In the genomic region with DNA sequence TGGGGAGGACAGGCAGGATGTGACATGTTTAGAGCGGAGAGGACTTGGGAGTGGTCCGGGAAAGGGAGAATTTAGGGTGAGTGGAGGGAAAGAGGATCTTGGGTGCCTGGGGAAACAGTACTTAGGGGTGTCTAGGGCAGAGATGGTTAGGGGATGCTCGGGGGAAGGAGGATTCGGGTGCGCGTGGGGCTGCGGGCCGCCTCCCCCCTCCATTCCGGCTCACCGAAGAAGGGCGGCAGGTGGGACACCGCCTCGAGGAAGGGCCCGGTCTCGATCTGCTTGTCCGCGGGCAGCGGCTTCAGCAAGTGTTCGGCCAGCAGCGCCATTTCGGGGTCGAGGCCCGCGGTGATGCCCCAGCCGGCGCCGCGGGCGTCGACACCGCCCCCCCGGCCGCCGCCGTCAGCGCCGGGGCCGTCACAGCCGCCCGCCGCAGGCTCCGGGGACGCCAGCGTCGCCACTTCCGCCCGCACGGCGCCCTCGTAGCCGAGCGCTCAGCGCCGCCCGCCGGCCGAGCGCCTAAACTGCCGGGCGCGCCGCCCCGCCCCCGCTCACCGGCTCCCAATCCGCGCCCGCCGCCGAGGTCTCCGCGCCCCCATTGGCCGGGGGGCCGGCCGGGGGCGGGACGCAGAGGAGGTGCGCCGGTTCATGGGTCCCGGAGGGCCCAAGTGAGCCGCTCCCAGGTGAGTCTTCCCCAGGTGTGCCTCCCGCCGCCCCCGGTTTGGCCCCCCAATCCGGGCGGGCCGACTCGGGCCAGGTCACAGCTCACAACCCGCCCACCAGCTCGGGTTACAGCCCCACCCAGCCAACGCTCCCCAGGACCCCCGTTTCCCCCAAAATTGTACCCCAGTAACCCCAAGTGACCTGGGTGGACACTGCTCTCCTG, we compare ENCODE assay signal across 8 cellular contexts. TPM values are rescaled to one million over a fixed set of nuclear protein-coding genes. Genes with fewer than 3 reads are reported as not detected.
A peak's percentile ranks its signal among the peaks of the same experiment; 100 is the strongest.
DNase-seq lines count a peak whose midpoint lies in the region; ATAC-seq, FAIRE-seq and TF ChIP-seq lines count a peak whose summit lies in the region.

A gene with protein sequence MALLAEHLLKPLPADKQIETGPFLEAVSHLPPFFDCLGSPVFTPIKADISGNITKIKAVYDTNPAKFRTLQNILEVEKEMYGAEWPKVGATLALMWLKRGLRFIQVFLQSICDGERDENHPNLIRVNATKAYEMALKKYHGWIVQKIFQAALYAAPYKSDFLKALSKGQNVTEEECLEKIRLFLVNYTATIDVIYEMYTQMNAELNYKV (minus strand): TSS at position 493 of the 883 bp plus-strand sequence. CDS start 167 bp downstream, at position 326.

- FAIRE-seq in kidney (lab: Jason Lieb, UNC): no peak

- no peaks in the 10 kb centered on the region for H3K36me3 ChIP-seq in kidney (ENCODE audit: control insufficient read depth in 1 of 2, insufficient read depth in 2 of 2, low read length in 2 of 2)

- H3K27ac ChIP-seq in kidney (ENCODE audit: low read depth in 2 of 2, low read length in 2 of 2): peak within 1 kb of the TSS; percentile 72 to 82

- peak within 1 kb of the TSS; percentile 90 to 97 for H3K4me3 ChIP-seq in kidney (ENCODE audit: low read length in 2 of 2)

- ATAC-seq in GM18867 (IDR thresholded peaks at IDR 0.05; ENCODE audit: unreplicated experiment) (peak; percentile 90), HG03103 (IDR thresholded peaks at IDR 0.05; ENCODE audit: low read depth, unreplicated experiment) (peak; percentile 93)
- ATAC-seq in activated CD4-positive, CD25-positive, alpha-beta regulatory T cell treated with anti-CD3 and anti-CD28 coated beads, Interleukin-2, amount 50 U/mL, for 24 hours: peak; percentile 96 to 97

- peak within 1 kb of the TSS; percentile 86 to 93 for H3K9ac ChIP-seq in kidney (ENCODE audit: low read length in 2 of 2)

- peak; percentile 89 for TF ChIP-seq CTCF in kidney (IDR thresholded peaks at IDR 0.05; ENCODE audit: borderline replicate concordance, extremely low read depth, insufficient read depth)

- in situ Hi-C loops in ACHN (cut with HindIII; ENCODE audit: low pct_ligation_motif_present, low pct_unique_long_range_greater_than_20kb, low sequenced_read_pairs): no loop called here

- no peaks in the 10 kb centered on the region for H3K9me3 ChIP-seq in kidney (ENCODE audit: control insufficient read depth in 1 of 2, low read length in 2 of 2)

- intact Hi-C loops in kidney (cut with DNase I): no loop called here

- H3K4me1 ChIP-seq in kidney (ENCODE audit: control insufficient read depth in 1 of 2, insufficient read depth in 1 of 2, low read depth in 1 of 2, low read length in 2 of 2): peaks cover 13 to 17% of the 10 kb centered on the region in 2 donors

- DNase-seq in ACHN (peak; percentile 93), NCI-H2227 (lab: John Stamatoyannopoulos, UW; ENCODE audit: unreplicated experiment) (peak; percentile 95), cerebellar cortex (ENCODE audit: low spot score) (peak; percentile 77), kidney (peak; percentile 95)
- DNase-seq in stimulated activated CD4-positive, alpha-beta T cell treated with anti-CD3 and anti-CD28 coated beads, Interleukin-15, amount 100 ng/mL, for 24 hours: peak; percentile 92

RNA-seq across cellular contexts. Expression of the gene that starts here (rescaled TPM):
- total RNA-seq in kidney: 45.9 TPM
- 56.4 TPM for polyA plus RNA-seq in kidney (ENCODE audit: insufficient read depth, low read depth, low replicate concordance)

Comparison
In these comparisons a context has a peak if more than half of its experiments do, and no peak if none do; other contexts are left out.
1. Peak in every context shown above with its lines: DNase-seq, ATAC-seq, H3K4me3 ChIP-seq and H3K27ac ChIP-seq.